14 cellular contexts compared by ENCODE assay signal in the genomic region with DNA sequence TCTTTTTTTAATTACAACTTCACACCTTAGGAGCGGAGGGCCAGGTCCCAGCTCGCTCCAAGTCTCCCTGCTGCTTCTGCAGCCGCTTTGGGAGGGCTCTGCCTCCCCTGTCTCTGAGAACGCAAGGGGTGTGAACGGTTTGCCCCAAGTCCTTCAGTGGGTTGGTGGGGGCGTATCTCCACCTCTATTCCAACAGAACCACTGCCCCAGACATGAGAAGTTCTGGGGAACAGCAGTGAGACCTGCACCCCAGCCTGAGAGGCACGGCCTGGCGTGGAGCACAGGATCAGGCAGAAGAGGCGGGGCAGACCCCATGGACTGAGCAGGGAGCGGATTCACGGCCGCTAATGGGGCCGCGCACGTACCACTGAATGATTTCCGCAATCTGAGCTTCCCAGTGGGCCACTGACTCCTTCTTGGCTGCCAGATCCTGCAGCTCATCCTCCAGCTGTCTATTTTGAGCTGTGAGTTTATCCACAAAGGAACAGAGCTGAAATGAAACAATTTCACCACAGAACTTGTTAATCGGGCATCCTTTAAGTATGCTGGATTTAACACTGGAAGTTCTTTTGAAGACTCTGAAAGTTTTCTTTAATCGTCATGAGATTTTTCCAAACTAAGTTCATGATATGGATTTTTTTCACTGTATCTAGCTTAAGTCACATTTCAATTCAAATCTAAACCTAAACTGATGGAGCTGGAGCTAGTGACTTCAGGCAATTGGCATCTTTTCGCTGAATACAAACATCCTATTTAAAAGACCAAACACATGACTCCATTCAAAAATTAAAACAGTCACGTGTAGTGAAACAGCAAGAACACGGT.
"Had no signal": no experiment of that assay in that cellular context is flagged by ENCODE, and none has a peak within 500 bp of the region (broad histone marks: within the 10 kb centered on the region; RNA-seq: fewer than 3 reads in every experiment).

No MANE protein-coding gene starts in this region.

- H3K4me1 ChIP-seq: esophagus muscularis mucosa, testis, upper lobe of right lung had no signal

- H3K27ac Mint-ChIP-seq: activated T-helper 17 cell treated with anti-CD3 and anti-CD28 coated beads, Interleukin-2, amount 50 U/mL, for 72 hours; T-cell had no signal

- H3K9me3 Mint-ChIP-seq: activated T-helper 17 cell treated with anti-CD3 and anti-CD28 coated beads, Interleukin-2, amount 50 U/mL, for 72 hours; T-cell had no signal

- H3K4me3 Mint-ChIP-seq: activated T-helper 17 cell treated with anti-CD3 and anti-CD28 coated beads, Interleukin-2, amount 50 U/mL, for 72 hours; T-cell had no signal

- H3K4me1 Mint-ChIP-seq: activated T-helper 17 cell treated with anti-CD3 and anti-CD28 coated beads, Interleukin-2, amount 50 U/mL, for 72 hours; T-cell had no signal

- ATAC-seq: activated T-helper 17 cell treated with anti-CD3 and anti-CD28 coated beads, Interleukin-2, amount 50 U/mL, for 72 hours; T-cell; upper lobe of right lung had no signal

- H3K27me3 ChIP-seq: esophagus muscularis mucosa, testis, upper lobe of right lung had no signal

- H3K9me3 ChIP-seq: esophagus muscularis mucosa, SK-N-SH, testis, upper lobe of right lung had no signal

- H3K4me3 ChIP-seq: esophagus muscularis mucosa, testis, upper lobe of right lung had no signal

- H3K27ac ChIP-seq: esophagus muscularis mucosa, testis, upper lobe of right lung had no signal

- H3K27me3 Mint-ChIP-seq: activated T-helper 17 cell treated with anti-CD3 and anti-CD28 coated beads, Interleukin-2, amount 50 U/mL, for 72 hours; T-cell had no signal

- DNase-seq: activated CD4-positive, CD25-positive, alpha-beta regulatory T cell treated with anti-CD3 and anti-CD28 coated beads, Interleukin-2, amount 50 U/mL, for 72 hours; activated naive CD4-positive, alpha-beta T cell treated with Interleukin-2 at 50 U/mL for 16 hours; activated T-cell treated with anti-CD3 and anti-CD28 coated beads for 4 hours; kidney glomerular epithelial cell; mesendoderm; SK-N-SH; stimulated activated CD4-positive, alpha-beta T cell treated with anti-CD3 and anti-CD28 coated beads, Interleukin-4, amount 100 ng/mL, for 24 hours; stimulated activated naive CD4-positive, alpha-beta T cell treated with Interleukin-2 at 50 U/mL for 16 hours; T-cell; T-helper 9 cell; testis; upper lobe of right lung had no signal
